ENCODE assay signal across 26 cellular contexts in the genomic region with DNA sequence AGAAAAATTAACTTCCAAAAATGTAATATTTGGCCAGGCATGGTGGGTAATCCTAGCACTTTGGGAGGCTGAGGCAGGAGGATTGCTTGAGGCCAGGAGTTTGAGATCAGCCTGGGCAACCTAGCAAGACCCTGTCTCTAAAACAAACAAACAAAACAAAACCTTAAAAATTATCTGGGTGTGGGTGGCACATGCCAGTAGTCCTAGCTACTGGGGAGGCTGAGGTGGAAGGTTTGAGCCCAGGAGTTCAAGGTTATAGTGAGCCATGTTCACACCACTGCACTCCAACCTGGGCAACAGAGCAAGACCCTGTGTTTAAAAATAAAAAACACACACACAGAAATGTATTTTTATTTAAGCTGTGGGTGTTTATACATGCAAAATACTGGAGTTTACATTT.
"Had no signal": no experiment of that assay in that cellular context is flagged by ENCODE, and none has a peak within 500 bp of the region (broad histone marks: within the 10 kb centered on the region; RNA-seq: fewer than 3 reads in every experiment).

No MANE protein-coding gene starts in this region.

- H3K9me3 ChIP-seq: left ventricle myocardium inferior, mucosa of descending colon, pancreas, prostate gland, sigmoid colon, spleen, tibial nerve, uterus had no signal

- ATAC-seq: mucosa of descending colon; naive thymus-derived CD8-positive, alpha-beta T cell; pancreas; right cardiac atrium; stimulated activated effector memory CD8-positive, alpha-beta T cell treated with anti-CD3 and anti-CD28 coated beads, Interleukin-12 subunit alpha, Interleukin-12 subunit beta, amount 100 ng/mL, for 72 hours had no signal

- H3K4me3 Mint-ChIP-seq: immature natural killer cell; naive thymus-derived CD8-positive, alpha-beta T cell; nephron; neural crest cell; stimulated activated effector memory CD8-positive, alpha-beta T cell treated with anti-CD3 and anti-CD28 coated beads, Interleukin-12 subunit alpha, Interleukin-12 subunit beta, amount 100 ng/mL, for 72 hours; stimulated activated naive CD8-positive, alpha-beta T cell treated with anti-CD3 and anti-CD28 coated beads, Interleukin-15, Interleukin-2, amounts not matched to agents 100 ng/mL and 50 ng/mL, for 24 hours; type B pancreatic cell had no signal

- H3K27ac ChIP-seq: left ventricle myocardium inferior, pancreas, prostate gland, spleen had no signal

- H3K27me3 Mint-ChIP-seq: naive thymus-derived CD8-positive, alpha-beta T cell; stimulated activated naive CD8-positive, alpha-beta T cell treated with anti-CD3 and anti-CD28 coated beads, Interleukin-15, Interleukin-2, amounts not matched to agents 100 ng/mL and 50 ng/mL, for 24 hours; type B pancreatic cell had no signal

- H3K27me3 ChIP-seq: pancreas, sigmoid colon, spleen, tibial nerve, uterus had no signal

- H3K4me3 ChIP-seq: left ventricle myocardium inferior, lung, mucosa of descending colon, pancreas, prostate gland, sigmoid colon, spleen, tibial nerve, uterus had no signal

- H3K4me1 Mint-ChIP-seq: nephron; neural crest cell; stimulated activated effector memory CD8-positive, alpha-beta T cell treated with anti-CD3 and anti-CD28 coated beads, Interleukin-12 subunit alpha, Interleukin-12 subunit beta, amount 100 ng/mL, for 72 hours had no signal

- DNase-seq: hypothalamus; immature natural killer cell; left ventricle myocardium inferior; midbrain; mucosa of descending colon; naive thymus-derived CD8-positive, alpha-beta T cell; nucleus accumbens; pancreas; posterior cingulate gyrus; retina; right cardiac atrium; sigmoid colon; small intestine; spleen; stimulated activated CD4-positive, alpha-beta T cell treated with anti-CD3 and anti-CD28 coated beads, Interleukin-4, amount 100 ng/mL, for 24 hours; stimulated activated naive CD4-positive, alpha-beta T cell; substantia nigra; uterus had no signal

- FAIRE-seq: small intestine had no signal

- H3K27ac Mint-ChIP-seq: immature natural killer cell; nephron; stimulated activated effector memory CD8-positive, alpha-beta T cell treated with anti-CD3 and anti-CD28 coated beads, Interleukin-12 subunit alpha, Interleukin-12 subunit beta, amount 100 ng/mL, for 72 hours; stimulated activated naive CD8-positive, alpha-beta T cell treated with anti-CD3 and anti-CD28 coated beads, Interleukin-15, Interleukin-2, amounts not matched to agents 100 ng/mL and 50 ng/mL, for 24 hours; type B pancreatic cell had no signal

- H3K36me3 Mint-ChIP-seq: immature natural killer cell had no signal

- H3K9me3 Mint-ChIP-seq: immature natural killer cell; naive thymus-derived CD8-positive, alpha-beta T cell; nephron; stimulated activated effector memory CD8-positive, alpha-beta T cell treated with anti-CD3 and anti-CD28 coated beads, Interleukin-12 subunit alpha, Interleukin-12 subunit beta, amount 100 ng/mL, for 72 hours; stimulated activated naive CD8-positive, alpha-beta T cell treated with anti-CD3 and anti-CD28 coated beads, Interleukin-15, Interleukin-2, amounts not matched to agents 100 ng/mL and 50 ng/mL, for 24 hours had no signal

- H3K36me3 ChIP-seq: pancreas, prostate gland, tibial nerve, uterus had no signal

- H3K4me1 ChIP-seq: left ventricle myocardium inferior, pancreas, prostate gland, sigmoid colon, spleen, uterus had no signal
